In genomic region chr19:13241321-13242104, GRCh38 we compare ENCODE assay signal across 10 cellular contexts.
DNase-seq lines count a peak whose midpoint lies in the region; ATAC-seq and TF ChIP-seq lines count a peak whose summit lies in the region.
"Had no signal": no experiment of that assay in that cellular context is flagged by ENCODE, and none has a peak within 500 bp of the region (broad histone marks: within the 10 kb centered on the region; RNA-seq: fewer than 3 reads in every experiment).

No MANE protein-coding gene starts in this region.

- TF ChIP-seq CTCF in mammary epithelial cell (conservative IDR thresholded peaks at IDR 0.05 in 1 of 2, IDR thresholded peaks at IDR 0.05 in 1 of 2; ENCODE audit: extremely low read depth in 1 of 2, insufficient read depth in 1 of 2, low read depth in 1 of 2, low read length in 2 of 2) (peak in 1 of 2 donors; percentile 24), MCF 10A (IDR thresholded peaks at IDR 0.05; ENCODE audit: unreplicated experiment) (no peak), OCI-LY3 (IDR thresholded peaks at IDR 0.05; ENCODE audit: low read depth, low read length) (peak; percentile 83), chondrocyte (IDR thresholded peaks at IDR 0.05) (peak; percentile 24), foreskin fibroblast (IDR thresholded peaks at IDR 0.05; ENCODE audit: low read depth, low read length) (no peak)

- H3K9ac ChIP-seq in mammary epithelial cell (ENCODE audit: insufficient read depth, low read length) (no peak overlapping the region), OCI-LY3 (ENCODE audit: low read length) (peak overlapping the region; percentile 60)

- H3K27ac Mint-ChIP-seq in MCF 10A (ENCODE audit: low read depth, unreplicated experiment) (no peak overlapping the region), chondrocyte (ENCODE audit: unreplicated experiment) (no peak overlapping the region)
- H3K27ac Mint-ChIP-seq in stimulated activated memory B cell treated with anti-CD40 and anti-IgM and Interleukin-4, amounts not matched to agents 10 μg/mL and 1 μg/mL and 100 μg/mL, for 72 hours: peak overlapping the region; percentile 29

- H3K4me3 ChIP-seq in mammary epithelial cell (replicated peaks in 1 of 3; ENCODE audit: insufficient read depth in 1 of 3, low read depth in 2 of 3, low read length in 3 of 3) (no peak overlapping the region), OCI-LY3 (ENCODE audit: low read length) (peak overlapping the region; percentile 72), foreskin fibroblast (ENCODE audit: low read depth in 1 of 2, low read length in 2 of 2) (no peak overlapping the region)

- H3K9me3 Mint-ChIP-seq in MCF 10A (ENCODE audit: unreplicated experiment) (no peaks in the 10 kb centered on the region), chondrocyte (ENCODE audit: low read depth) (no peaks in the 10 kb centered on the region)
- no peaks in the 10 kb centered on the region for H3K9me3 Mint-ChIP-seq in stimulated activated memory B cell treated with anti-CD40 and anti-IgM and Interleukin-4, amounts not matched to agents 10 μg/mL and 1 μg/mL and 100 μg/mL, for 72 hours

- dilution Hi-C loops in mammary epithelial cell (cut with HindIII; ENCODE audit: low sequenced_read_pairs): no loop called here

- H3K27me3 ChIP-seq in mammary epithelial cell (ENCODE audit: insufficient read depth, low read length) (no peaks in the 10 kb centered on the region), OCI-LY3 (ENCODE audit: low read depth, low read length) (peaks cover 21% of the 10 kb centered on the region)

- H2AFZ ChIP-seq in mammary epithelial cell (ENCODE audit: low read depth, low read length): no peak overlapping the region
- peak overlapping the region; percentile 71 for H2AFZ ChIP-seq in OCI-LY3 (ENCODE audit: low read depth, low read length)

- BruUV-seq in mammary epithelial cell (replicated peaks; lab: Mats Ljungman, UMichigan) (no TSS peak), MCF 10A (replicated peaks; lab: Mats Ljungman, UMichigan) (no TSS peak)

- H3K4me1 Mint-ChIP-seq in MCF 10A (ENCODE audit: insufficient read depth, unreplicated experiment) (no peaks in the 10 kb centered on the region), chondrocyte (ENCODE audit: low read depth) (no peaks in the 10 kb centered on the region)
- H3K4me1 Mint-ChIP-seq in stimulated activated memory B cell treated with anti-CD40 and anti-IgM and Interleukin-4, amounts not matched to agents 10 μg/mL and 1 μg/mL and 100 μg/mL, for 72 hours: peaks cover 30% of the 10 kb centered on the region

- no peak overlapping the region for H3K27ac ChIP-seq in mammary epithelial cell (ENCODE audit: insufficient read depth, low read depth, low read length)
- H3K27ac ChIP-seq in OCI-LY3 (ENCODE audit: low read length): peak overlapping the region; percentile 70

- H3K36me3 ChIP-seq in mammary epithelial cell (ENCODE audit: insufficient read depth, low read length) (no peaks in the 10 kb centered on the region), OCI-LY3 (replicated peaks; ENCODE audit: low read depth, low read length) (no peaks in the 10 kb centered on the region)

- ATAC-seq in stimulated activated memory B cell treated with anti-CD40 and anti-IgM and Interleukin-4, amounts not matched to agents 10 μg/mL and 1 μg/mL and 100 μg/mL, for 72 hours: peak; percentile 71

- CTCF ChIA-PET in mammary epithelial cell (lab: Charles Lee; ENCODE audit: low non-redundant PET) (no interaction called here), MCF 10A (lab: Yijun Ruan, JAX) (interaction anchor here (0.5 kb wide), 1 partner anchor 36 kb away, joined by 4 read pairs; no protein-coding TSS in a partner anchor)

- H4K20me1 ChIP-seq in mammary epithelial cell (ENCODE audit: insufficient read depth, low read length) (no peaks in the 10 kb centered on the region), OCI-LY3 (ENCODE audit: insufficient read depth, low read length) (no peaks in the 10 kb centered on the region)

- no peak overlapping the region for H3K4me3 Mint-ChIP-seq in MCF 10A (ENCODE audit: unreplicated experiment)
- no peak overlapping the region for H3K4me3 Mint-ChIP-seq in chondrocyte (ENCODE audit: unreplicated experiment)
- peak overlapping the region; percentile 24 for H3K4me3 Mint-ChIP-seq in stimulated activated memory B cell treated with anti-CD40 and anti-IgM and Interleukin-4, amounts not matched to agents 10 μg/mL and 1 μg/mL and 100 μg/mL, for 72 hours

- peak; percentile 9 for DNase-seq in mammary epithelial cell
- no peak for DNase-seq in MCF 10A (ENCODE audit: unreplicated experiment)
- no peak for DNase-seq in chondrocyte (ENCODE audit: low spot score)
- no peak for DNase-seq in foreskin fibroblast
- DNase-seq in RKO (ENCODE audit: low spot score): no peak
- no peak for DNase-seq in NCI-H446 (lab: John Stamatoyannopoulos, UW)
- DNase-seq: COR-L47, NCI-H1417 had no signal

- in situ Hi-C loops in mammary epithelial cell (cut with MboI; ENCODE audit: low sequenced_read_pairs in 2 of 2): no loop called here

- H3K9me3 ChIP-seq in mammary epithelial cell (replicated peaks; ENCODE audit: insufficient read depth, low read length): no peaks in the 10 kb centered on the region
- H3K9me3 ChIP-seq in OCI-LY3 (ENCODE audit: insufficient read depth, low read length): no peaks in the 10 kb centered on the region

- POLR2A ChIA-PET in MCF 10A (lab: Yijun Ruan, JAX): interaction anchor here (0.7 kb wide), 1 partner anchor 215 kb away, joined by 3 read pairs; no protein-coding TSS in a partner anchor

- H3K4me1 ChIP-seq in mammary epithelial cell (ENCODE audit: insufficient read depth, low read length) (no peaks in the 10 kb centered on the region), OCI-LY3 (ENCODE audit: low read length) (peaks cover 31% of the 10 kb centered on the region)

- H3K27me3 Mint-ChIP-seq in MCF 10A (ENCODE audit: insufficient read depth, unreplicated experiment): peaks cover 20% of the 10 kb centered on the region
- peaks cover 3% of the 10 kb centered on the region for H3K27me3 Mint-ChIP-seq in chondrocyte (ENCODE audit: low read depth)
- H3K27me3 Mint-ChIP-seq in stimulated activated memory B cell treated with anti-CD40 and anti-IgM and Interleukin-4, amounts not matched to agents 10 μg/mL and 1 μg/mL and 100 μg/mL, for 72 hours: no peaks in the 10 kb centered on the region

- intact Hi-C loops in mammary epithelial cell (cut with micrococcal nuclease) (no loop called here), MCF 10A (cut with micrococcal nuclease) (no loop called here)

- H3K36me3 Mint-ChIP-seq in MCF 10A (ENCODE audit: insufficient read depth, unreplicated experiment) (no peaks in the 10 kb centered on the region), chondrocyte (ENCODE audit: low read depth) (no peaks in the 10 kb centered on the region)
- no peaks in the 10 kb centered on the region for H3K36me3 Mint-ChIP-seq in stimulated activated memory B cell treated with anti-CD40 and anti-IgM and Interleukin-4, amounts not matched to agents 10 μg/mL and 1 μg/mL and 100 μg/mL, for 72 hours

- H3K79me2 ChIP-seq in mammary epithelial cell (ENCODE audit: insufficient read depth, low read length): no peaks in the 10 kb centered on the region
- no peaks in the 10 kb centered on the region for H3K79me2 ChIP-seq in OCI-LY3 (ENCODE audit: low read length)

- WGBS in mammary epithelial cell (ENCODE audit: low coverage, missing lambda C conversion rate): 63% methylated on average over 8 of the region's 22 CpGs

- H3K4me2 ChIP-seq in mammary epithelial cell (ENCODE audit: insufficient read depth, low read depth, low read length): no peak overlapping the region
- peak overlapping the region; percentile 99 for H3K4me2 ChIP-seq in OCI-LY3 (ENCODE audit: low read length)

Comparison
In these comparisons a context has a peak if more than half of its experiments do, and no peak if none do; other contexts are left out.
1. CTCF ChIP-seq: peak in OCI-LY3 (single experiment) and chondrocyte (single experiment); none in MCF 10A (single experiment) and foreskin fibroblast (single experiment).